In genomic region chr14:21192447-21192822, GRCh38 we compare ENCODE assay signal across 8 cellular contexts. TPM values are rescaled to one million over a fixed set of nuclear protein-coding genes. Genes with fewer than 3 reads are reported as not detected.
DNase-seq lines count a peak whose midpoint lies in the region; ATAC-seq and TF ChIP-seq lines count a peak whose summit lies in the region.

No MANE protein-coding gene starts in this region.

- H3K36me3 Mint-ChIP-seq in memory B cell, result no peaks in the 10 kb centered on the region

- no peak for DNase-seq in A673 (ENCODE audit: low spot score)
- no peak for DNase-seq in HAP-1 (ENCODE audit: low spot score in 2 of 2)
- no peak for DNase-seq in adipocyte (ENCODE audit: low read depth)
- no peak for DNase-seq in memory B cell (ENCODE audit: low spot score in 2 of 2)
- DNase-seq in GM13977 (ENCODE audit: low spot score), result no peak

- no peak overlapping the region for H3K9ac ChIP-seq in adipocyte (ENCODE audit: low read length)

- TF ChIP-seq CTCF in A673 (conservative IDR thresholded peaks at IDR 0.05; ENCODE audit: low read depth, low read length) (no peak), GM13977 (IDR thresholded peaks at IDR 0.05; ENCODE audit: extremely low read depth, insufficient read depth, missing control alignments) (no peak)

- H3K4me1 ChIP-seq in A673 (ENCODE audit: insufficient read depth, low read length, poor library complexity, severe bottlenecking), result peaks cover 10% of the 10 kb centered on the region
- peaks cover 2% of the 10 kb centered on the region; the same call in 1 of the 2 replicates for H3K4me1 ChIP-seq in HAP-1
- peaks cover 4% of the 10 kb centered on the region for H3K4me1 ChIP-seq in adipocyte (ENCODE audit: control insufficient read depth, insufficient read depth, low read length)

- peak overlapping the region; percentile 62 for H3K4me3 Mint-ChIP-seq in memory B cell

- H3K36me3 ChIP-seq in A673 (ENCODE audit: insufficient read depth, low read length, poor library complexity, severe bottlenecking) (no peaks in the 10 kb centered on the region), HAP-1 (replicated peaks) (no peaks in the 10 kb centered on the region), adipocyte (ENCODE audit: control insufficient read depth, insufficient read depth, low read length, severe bottlenecking) (no peaks in the 10 kb centered on the region)

- H3K27ac ChIP-seq in A673 (ENCODE audit: low read depth, low read length, poor library complexity, severe bottlenecking), result no peak overlapping the region

- H3K27me3 Mint-ChIP-seq in memory B cell, result no peaks in the 10 kb centered on the region

- BruUV-seq in A673 (replicated peaks; lab: Mats Ljungman, UMichigan), result no TSS peak

- H3K4me1 Mint-ChIP-seq in memory B cell, result peaks cover 4% of the 10 kb centered on the region

- POLR2A ChIA-PET in A673 (lab: Charles Lee; ENCODE audit: low non-redundant PET), result no interaction called here

- no peaks in the 10 kb centered on the region for H3K9me3 Mint-ChIP-seq in memory B cell

- in situ Hi-C loops in HAP-1 (cut with MboI; ENCODE audit: low sequenced_read_pairs), result no loop called here
- in situ Hi-C loops in GM13977 (cut with MboI; ENCODE audit: low pct_unique_long_range_greater_than_20kb, low sequenced_read_pairs, unreplicated experiment), result no loop called here

- H3K4me3 ChIP-seq in A673 (ENCODE audit: low read depth, low read length, poor library complexity, severe bottlenecking) (peak overlapping the region; percentile 47), HAP-1 (peak overlapping the region; percentile 19), adipocyte (ENCODE audit: low read length) (peak overlapping the region; percentile 59)

- no peak overlapping the region for H3K27ac Mint-ChIP-seq in memory B cell

- CTCF ChIA-PET in A673 (lab: Charles Lee), result interaction anchor here (0.6 kb wide), 1 partner anchor 93 kb away, joined by 3 read pairs; no protein-coding TSS in a partner anchor

- H3K9me3 ChIP-seq in A673 (ENCODE audit: low read depth, low read length, poor library complexity, severe bottlenecking), result no peaks in the 10 kb centered on the region
- H3K9me3 ChIP-seq in HAP-1, result no peaks in the 10 kb centered on the region; the same call in 1 of the 2 replicates
- no peaks in the 10 kb centered on the region for H3K9me3 ChIP-seq in adipocyte (ENCODE audit: control insufficient read depth, low read length)

- ATAC-seq in memory B cell (ENCODE audit: low read depth), result no peak
- ATAC-seq in GM19328 (IDR thresholded peaks at IDR 0.05; ENCODE audit: unreplicated experiment), result no peak
- no peak for ATAC-seq in HG03378 (IDR thresholded peaks at IDR 0.05; ENCODE audit: unreplicated experiment)
- no peak for ATAC-seq in HG03159 (IDR thresholded peaks at IDR 0.05; ENCODE audit: unreplicated experiment)

- H3K27me3 ChIP-seq in A673 (replicated peaks; ENCODE audit: insufficient read depth, low read depth, low read length, poor library complexity) (no peaks in the 10 kb centered on the region), HAP-1 (ENCODE audit: low read depth) (no peaks in the 10 kb centered on the region; the same call in 1 of the 2 replicates), adipocyte (replicated peaks; ENCODE audit: control insufficient read depth, insufficient read depth, low read length) (no peaks in the 10 kb centered on the region)

- intact Hi-C loops in A673 (cut with micrococcal nuclease; ENCODE audit: unreplicated experiment), result loop anchor here (10.0 kb wide), 1 partner anchor 178 kb away; no protein-coding TSS in a partner anchor

RNA-seq across cellular contexts. Expression of gene OR5AU1, which starts 36.6 kb away (rescaled TPM):
- total RNA-seq in A673 (2021), result not detected in 2 replicates
